ENCODE assay signal across 8 cellular contexts in genomic region chr17:31550389-31551056, GRCh38.
DNase-seq lines count a peak whose midpoint lies in the region; ATAC-seq and TF ChIP-seq lines count a peak whose summit lies in the region.

No MANE protein-coding gene starts in this region.

- POLR2A ChIA-PET in OCI-LY7 (lab: Charles Lee), result interaction anchor here (1.4 to 1.8 kb wide), 3 partner anchors 13 to 307 kb away, joined by 5 to 10 read pairs (median 9); no protein-coding TSS in a partner anchor
- POLR2A ChIA-PET in GM10248 (lab: Yijun Ruan, JAX), result no interaction called here

- peaks cover 24% of the 10 kb centered on the region for H3K36me3 Mint-ChIP-seq in effector memory CD8-positive, alpha-beta T cell (ENCODE audit: insufficient read depth)

- no peaks in the 10 kb centered on the region for H3K9me2 ChIP-seq in OCI-LY7 (ENCODE audit: insufficient read depth, low read length)

- peak overlapping the region; percentile 97 for H3K4me3 ChIP-seq in OCI-LY7 (ENCODE audit: low read depth, low read length, poor library complexity, severe bottlenecking)
- peak overlapping the region; percentile 77 to 79 for H3K4me3 ChIP-seq in neutrophil (ENCODE audit: low read depth in 1 of 2, low read length in 1 of 2)

- CTCF ChIA-PET in OCI-LY7 (lab: Charles Lee; ENCODE audit: unreplicated experiment) (no interaction called here), GM10248 (lab: Yijun Ruan, JAX) (interaction anchor here (1.7 to 2.1 kb wide), 3 partner anchors 9 to 16 kb away, joined by 4 to 5 read pairs (median 4); no protein-coding TSS in a partner anchor)

- H3K27me3 Mint-ChIP-seq in effector memory CD8-positive, alpha-beta T cell, result no peaks in the 10 kb centered on the region

- no peaks in the 10 kb centered on the region for H3K27me3 ChIP-seq in neutrophil

- peak overlapping the region; percentile 14; the same call in 1 of the 2 replicates for H2AFZ ChIP-seq in OCI-LY7 (ENCODE audit: low read length)

- DNase-seq in NCI-H2227 treated with DMSO at 0.1 percent for 48 hours (lab: John Stamatoyannopoulos, UW), result peak; percentile 49
- no peak for DNase-seq in NCI-H2227 (lab: John Stamatoyannopoulos, UW; ENCODE audit: unreplicated experiment)
- DNase-seq in OCI-LY7 (ENCODE audit: low spot score), result no peak
- DNase-seq in effector memory CD8-positive, alpha-beta T cell, result no peak
- no peak for DNase-seq in iPS-NIHi7 (ENCODE audit: extremely low spot score)
- no peak for DNase-seq in GM10248 (ENCODE audit: extremely low spot score)

- no peaks in the 10 kb centered on the region for H3K79me2 ChIP-seq in OCI-LY7 (ENCODE audit: insufficient read depth, low read depth, low read length)

- peak overlapping the region; percentile 61 to 82 for H3K27ac Mint-ChIP-seq in effector memory CD8-positive, alpha-beta T cell

- no peak for ATAC-seq in effector memory CD8-positive, alpha-beta T cell (replicated peaks)
- ATAC-seq in HG02642 (IDR thresholded peaks at IDR 0.05; ENCODE audit: poor library complexity, unreplicated experiment), result no peak

- H3K4me1 ChIP-seq in OCI-LY7 (ENCODE audit: insufficient read depth, low read length, poor library complexity, severe bottlenecking), result peaks cover 28% of the 10 kb centered on the region
- H3K4me1 ChIP-seq in neutrophil (ENCODE audit: control insufficient read depth in 1 of 2, insufficient read depth in 1 of 2, low read depth in 1 of 2, low read length in 1 of 2), result peaks cover 21% of the 10 kb centered on the region in 2 experiments

- peaks cover 8 to 11% of the 10 kb centered on the region in 2 donors for H3K4me1 Mint-ChIP-seq in effector memory CD8-positive, alpha-beta T cell (ENCODE audit: low read depth in 2 of 2)

- H3K9me3 Mint-ChIP-seq in effector memory CD8-positive, alpha-beta T cell, result no peaks in the 10 kb centered on the region

- no TSS peak for BruUV-seq in OCI-LY7 (replicated peaks; lab: Mats Ljungman, UMichigan)

- peak overlapping the region; percentile 79 to 84 for H3K4me3 Mint-ChIP-seq in effector memory CD8-positive, alpha-beta T cell

- peak overlapping the region; percentile 71 for H3K4me2 ChIP-seq in OCI-LY7 (ENCODE audit: low read length)

- no peaks in the 10 kb centered on the region for H4K20me1 ChIP-seq in OCI-LY7 (ENCODE audit: insufficient read depth, low read length)

- intact Hi-C loops in OCI-LY7 (cut with micrococcal nuclease; ENCODE audit: unreplicated experiment), result no loop called here

- no peak for TF ChIP-seq CTCF in OCI-LY7 (conservative IDR thresholded peaks at IDR 0.05; ENCODE audit: low read length)
- no peak for TF ChIP-seq CTCF in neutrophil (IDR thresholded peaks at IDR 0.05)
- TF ChIP-seq CTCF in GM10248 (IDR thresholded peaks at IDR 0.05; ENCODE audit: control extremely low read depth, extremely low read depth, low read depth, missing control alignments), result no peak

- H3K9me3 ChIP-seq in OCI-LY7 (ENCODE audit: low read length), result no peaks in the 10 kb centered on the region
- H3K9me3 ChIP-seq in neutrophil, result no peaks in the 10 kb centered on the region

- peak overlapping the region; percentile 3 for H3K27ac ChIP-seq in OCI-LY7 (ENCODE audit: low read depth, low read length, poor library complexity, severe bottlenecking)
- peak overlapping the region; percentile 89 for H3K27ac ChIP-seq in neutrophil

- H3K36me3 ChIP-seq in OCI-LY7 (ENCODE audit: insufficient read depth, low read length) (no peaks in the 10 kb centered on the region), neutrophil (no peaks in the 10 kb centered on the region)
